ENCODE assay signal across 16 cellular contexts in the genomic region with DNA sequence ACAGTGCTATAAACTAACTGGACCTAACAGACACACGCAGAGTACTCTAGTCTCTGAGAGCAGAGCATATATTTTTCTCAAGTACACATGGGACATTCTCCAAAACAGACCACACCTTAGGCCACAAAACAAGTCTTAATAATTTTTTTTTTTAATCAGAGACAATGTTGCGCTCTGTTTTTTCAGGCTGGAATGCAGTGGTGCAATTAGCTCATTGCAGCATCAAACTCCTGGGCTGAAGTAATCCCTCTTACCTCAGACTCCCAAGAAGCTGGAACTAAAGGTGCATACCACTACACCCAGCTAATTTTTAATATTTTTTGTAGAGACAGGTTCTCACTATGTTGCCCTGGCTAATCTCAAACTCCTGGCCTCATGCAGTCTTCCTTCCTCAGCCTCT.
A peak's percentile ranks its signal among the peaks of the same experiment; 100 is the strongest.
DNase-seq lines count a peak whose midpoint lies in the region; ATAC-seq and TF ChIP-seq lines count a peak whose summit lies in the region.
"Had no signal": no experiment of that assay in that cellular context is flagged by ENCODE, and none has a peak within 500 bp of the region (broad histone marks: within the 10 kb centered on the region; RNA-seq: fewer than 3 reads in every experiment).

No MANE protein-coding gene starts in this region.

- H3K4me2 ChIP-seq in OCI-LY3 (ENCODE audit: low read length): 0 out of 2 replicates have a peak overlapping the region, but pooled peaks have one; percentile 7

- TF ChIP-seq CTCF in AG10803 (conservative IDR thresholded peaks at IDR 0.05; ENCODE audit: low read length) (no peak), OCI-LY3 (IDR thresholded peaks at IDR 0.05; ENCODE audit: low read depth, low read length) (no peak)

- H3K4me3 Mint-ChIP-seq in activated naive CD4-positive, alpha-beta T cell treated with anti-CD3 and anti-CD28 coated beads, Interleukin-2, amount 10 ng/mL, durations not matched to agents 7 days and 5 days: no peak overlapping the region
- H3K4me3 Mint-ChIP-seq: CD4-positive, alpha-beta T cell; H9; IgD-negative memory B cell had no signal

- H3K79me2 ChIP-seq in OCI-LY3 (ENCODE audit: low read length): no peaks in the 10 kb centered on the region

- no peak overlapping the region for H3K4me3 ChIP-seq in AG10803 (ENCODE audit: low read length)
- peak overlapping the region; percentile 50; the same call in 1 of the 2 replicates for H3K4me3 ChIP-seq in GM08714 (ENCODE audit: low read length)
- H3K4me3 ChIP-seq in OCI-LY3 (ENCODE audit: low read length): peak overlapping the region; percentile 46

- no peaks in the 10 kb centered on the region for H3K27me3 ChIP-seq in OCI-LY3 (ENCODE audit: low read depth, low read length)

- H3K27ac ChIP-seq in OCI-LY3 (ENCODE audit: low read length): no peak overlapping the region
- H3K27ac ChIP-seq: C4-2B had no signal

- CTCF ChIA-PET in activated naive CD4-positive, alpha-beta T cell treated with anti-CD3 and anti-CD28 coated beads, Interleukin-2, amount 10 ng/mL, durations not matched to agents 7 days and 5 days (lab: Charles Lee): no interaction called here

- H3K36me3 ChIP-seq in OCI-LY3 (replicated peaks; ENCODE audit: low read depth, low read length): no peaks in the 10 kb centered on the region

- DNase-seq in AG10803 (ENCODE audit: low read depth) (peak; percentile 2), iris pigment epithelial cell (ENCODE audit: low read depth) (peak; percentile 21), SHP77 (lab: John Stamatoyannopoulos, UW) (no peak)
- no peak for DNase-seq in activated naive CD4-positive, alpha-beta T cell treated with anti-CD3 and anti-CD28 coated beads, Interleukin-2, amount 10 ng/mL, durations not matched to agents 7 days and 5 days
- DNase-seq: 8988T; Caco-2; CD4-positive, alpha-beta T cell; H9; KBM-7 had no signal

- H3K27me3 Mint-ChIP-seq in activated naive CD4-positive, alpha-beta T cell treated with anti-CD3 and anti-CD28 coated beads, Interleukin-2, amount 10 ng/mL, durations not matched to agents 7 days and 5 days: no peaks in the 10 kb centered on the region
- H3K27me3 Mint-ChIP-seq: B cell; CD4-positive, alpha-beta T cell; IgD-negative memory B cell had no signal

- H3K9me3 Mint-ChIP-seq in activated naive CD4-positive, alpha-beta T cell treated with anti-CD3 and anti-CD28 coated beads, Interleukin-2, amount 10 ng/mL, durations not matched to agents 7 days and 5 days: peaks cover 7% of the 10 kb centered on the region
- H3K9me3 Mint-ChIP-seq: CD4-positive, alpha-beta T cell; H9 had no signal

- H3K4me1 ChIP-seq in OCI-LY3 (ENCODE audit: low read length): no peaks in the 10 kb centered on the region
- H3K4me1 ChIP-seq: Caco-2 had no signal

- H3K4me1 Mint-ChIP-seq in activated naive CD4-positive, alpha-beta T cell treated with anti-CD3 and anti-CD28 coated beads, Interleukin-2, amount 10 ng/mL, durations not matched to agents 7 days and 5 days: peaks cover 4% of the 10 kb centered on the region

- no peak for ATAC-seq in HG03354 (IDR thresholded peaks at IDR 0.05; ENCODE audit: poor library complexity, severe bottlenecking, unreplicated experiment)
- ATAC-seq: HepG2 had no signal

- H3K27ac Mint-ChIP-seq in activated naive CD4-positive, alpha-beta T cell treated with anti-CD3 and anti-CD28 coated beads, Interleukin-2, amount 10 ng/mL, durations not matched to agents 7 days and 5 days: no peak overlapping the region
- H3K27ac Mint-ChIP-seq: B cell; CD4-positive, alpha-beta T cell had no signal

- H3K9ac ChIP-seq in OCI-LY3 (ENCODE audit: low read length): no peak overlapping the region

- H4K20me1 ChIP-seq in OCI-LY3 (ENCODE audit: insufficient read depth, low read length): no peaks in the 10 kb centered on the region

- peaks cover 26% of the 10 kb centered on the region for H3K36me3 Mint-ChIP-seq in activated naive CD4-positive, alpha-beta T cell treated with anti-CD3 and anti-CD28 coated beads, Interleukin-2, amount 10 ng/mL, durations not matched to agents 7 days and 5 days

- H2AFZ ChIP-seq in OCI-LY3 (ENCODE audit: low read depth, low read length): no peak overlapping the region

- H3K9me3 ChIP-seq in OCI-LY3 (ENCODE audit: insufficient read depth, low read length): no peaks in the 10 kb centered on the region
- H3K9me3 ChIP-seq: Caco-2 had no signal

Comparison
In these comparisons a context has a peak if more than half of its experiments do, and no peak if none do; other contexts are left out.
1. DNase-seq: peak in AG10803 (single experiment) and iris pigment epithelial cell (single experiment); none in activated naive CD4-positive, alpha-beta T cell treated with anti-CD3 and anti-CD28 coated beads, Interleukin-2, amount 10 ng/mL, durations not matched to agents 7 days and 5 days (single experiment) and SHP77 (0 of 2).